In genomic region chr1:7335224-7335879, GRCh38 we compare ENCODE assay signal across 16 cellular contexts.
DNase-seq lines count a peak whose midpoint lies in the region; ATAC-seq, FAIRE-seq and TF ChIP-seq lines count a peak whose summit lies in the region.
"Had no signal": no experiment of that assay in that cellular context is flagged by ENCODE, and none has a peak within 500 bp of the region (broad histone marks: within the 10 kb centered on the region; RNA-seq: fewer than 3 reads in every experiment).

No MANE protein-coding gene starts in this region.

- H3K27ac ChIP-seq in astrocyte (ENCODE audit: low read depth, low read length) (no peak overlapping the region), lower lobe of right lung (no peak overlapping the region)
- H3K27ac ChIP-seq: C4-2B, KMS-11 had no signal

- peaks cover 2% of the 10 kb centered on the region for H3K9me3 Mint-ChIP-seq in astrocyte (ENCODE audit: unreplicated experiment)
- no peaks in the 10 kb centered on the region for H3K9me3 Mint-ChIP-seq in mesothelial cell of epicardium
- H3K9me3 Mint-ChIP-seq: activated naive CD4-positive, alpha-beta T cell treated with anti-CD3 and anti-CD28 coated beads, Interleukin-2, amount 50 U/mL, for 72 hours had no signal

- H3K36me3 ChIP-seq in astrocyte (ENCODE audit: insufficient read depth, low read length), result no peaks in the 10 kb centered on the region
- H3K36me3 ChIP-seq in lower lobe of right lung, result no peaks in the 10 kb centered on the region
- H3K36me3 ChIP-seq: cardiac muscle cell had no signal

- intact Hi-C loops in lower lobe of right lung (cut with DNase I), result no loop called here

- no peak for FAIRE-seq in astrocyte (lab: Jason Lieb, UNC)
- FAIRE-seq: urothelium cell line had no signal

- H3K4me3 ChIP-seq in astrocyte (ENCODE audit: insufficient read depth, low read depth, low read length), result no peak overlapping the region
- no peak overlapping the region for H3K4me3 ChIP-seq in lower lobe of right lung
- H3K4me3 ChIP-seq: cardiac muscle cell had no signal

- H3K27ac Mint-ChIP-seq in astrocyte (ENCODE audit: unreplicated experiment) (peak overlapping the region; percentile 36), mesothelial cell of epicardium (peak overlapping the region; percentile 21)
- H3K27ac Mint-ChIP-seq: activated naive CD4-positive, alpha-beta T cell treated with anti-CD3 and anti-CD28 coated beads, Interleukin-2, amount 50 U/mL, for 72 hours; stimulated activated memory B cell treated with anti-CD40 and anti-IgM and Interleukin-4, amounts not matched to agents 10 μg/mL and 1 μg/mL and 100 μg/mL, for 72 hours had no signal

- H3K4me2 ChIP-seq in astrocyte (ENCODE audit: low read length), result no peak overlapping the region
- H3K4me2 ChIP-seq: KMS-11 had no signal

- H3K27me3 ChIP-seq in astrocyte (ENCODE audit: insufficient read depth, low read length) (no peaks in the 10 kb centered on the region), lower lobe of right lung (ENCODE audit: low read depth) (no peaks in the 10 kb centered on the region)
- H3K27me3 ChIP-seq: cardiac muscle cell had no signal

- H3K27me3 Mint-ChIP-seq in astrocyte (ENCODE audit: low read depth, unreplicated experiment) (peaks cover 4% of the 10 kb centered on the region), mesothelial cell of epicardium (ENCODE audit: low read depth) (no peaks in the 10 kb centered on the region)

- H3K9ac ChIP-seq in astrocyte (ENCODE audit: low read length), result no peak overlapping the region
- H3K9ac ChIP-seq: KMS-11 had no signal

- H3K4me1 ChIP-seq in astrocyte (ENCODE audit: insufficient read depth, low read length), result peaks cover 3% of the 10 kb centered on the region
- H3K4me1 ChIP-seq in lower lobe of right lung, result peaks cover 13% of the 10 kb centered on the region

- H3K36me3 Mint-ChIP-seq in astrocyte (ENCODE audit: low read depth, unreplicated experiment) (peaks cover 1% of the 10 kb centered on the region), mesothelial cell of epicardium (no peaks in the 10 kb centered on the region)
- H3K36me3 Mint-ChIP-seq: activated naive CD4-positive, alpha-beta T cell treated with anti-CD3 and anti-CD28 coated beads, Interleukin-2, amount 50 U/mL, for 72 hours; stimulated activated memory B cell treated with anti-CD40 and anti-IgM and Interleukin-4, amounts not matched to agents 10 μg/mL and 1 μg/mL and 100 μg/mL, for 72 hours had no signal

- H3K9me3 ChIP-seq in astrocyte (ENCODE audit: insufficient read depth, low read depth, low read length), result peaks cover 5% of the 10 kb centered on the region
- no peaks in the 10 kb centered on the region for H3K9me3 ChIP-seq in lower lobe of right lung

- H3K79me2 ChIP-seq in astrocyte (ENCODE audit: insufficient read depth, low read length), result no peaks in the 10 kb centered on the region

- in situ Hi-C loops in Caki2 (cut with HindIII; ENCODE audit: low pct_unique_long_range_greater_than_20kb, low sequenced_read_pairs), result no loop called here

- H3K4me1 Mint-ChIP-seq in astrocyte (ENCODE audit: low read depth, unreplicated experiment) (peaks cover 18% of the 10 kb centered on the region), mesothelial cell of epicardium (peaks cover 37% of the 10 kb centered on the region)
- H3K4me1 Mint-ChIP-seq: stimulated activated memory B cell treated with anti-CD40 and anti-IgM and Interleukin-4, amounts not matched to agents 10 μg/mL and 1 μg/mL and 100 μg/mL, for 72 hours had no signal

- DNase-seq in Caki2 (ENCODE audit: low read depth), result peak; percentile 32
- DNase-seq in NCI-H146 (lab: John Stamatoyannopoulos, UW), result peak; percentile 40
- peak; percentile 41 for DNase-seq in astrocyte (ENCODE audit: low read depth)
- DNase-seq in mesothelial cell of epicardium (ENCODE audit: low spot score in 2 of 2, unreplicated experiment in 2 of 2), result no peak
- DNase-seq in NCI-H2227 treated with DMSO at 0.1 percent for 48 hours (lab: John Stamatoyannopoulos, UW), result no peak
- no peak for DNase-seq in T-helper 9 cell
- no peak for DNase-seq in mucosa of gallbladder (ENCODE audit: low spot score)
- no peak for DNase-seq in lower lobe of right lung
- DNase-seq: activated CD4-positive, alpha-beta T cell treated with anti-CD3 and anti-CD28 coated beads for 1 hour; GOT3 had no signal

- no peak for ATAC-seq in lower lobe of right lung
- ATAC-seq: activated naive CD4-positive, alpha-beta T cell treated with anti-CD3 and anti-CD28 coated beads, Interleukin-2, amount 50 U/mL, for 72 hours; stimulated activated memory B cell treated with anti-CD40 and anti-IgM and Interleukin-4, amounts not matched to agents 10 μg/mL and 1 μg/mL and 100 μg/mL, for 72 hours had no signal

- H4K20me1 ChIP-seq in astrocyte (ENCODE audit: insufficient read depth, low read length), result no peaks in the 10 kb centered on the region

- H2AFZ ChIP-seq in astrocyte (ENCODE audit: low read depth, low read length), result no peak overlapping the region

- H3K4me3 Mint-ChIP-seq in astrocyte (ENCODE audit: unreplicated experiment) (no peak overlapping the region), mesothelial cell of epicardium (no peak overlapping the region)
- H3K4me3 Mint-ChIP-seq: stimulated activated memory B cell treated with anti-CD40 and anti-IgM and Interleukin-4, amounts not matched to agents 10 μg/mL and 1 μg/mL and 100 μg/mL, for 72 hours had no signal

- TF ChIP-seq CTCF in astrocyte (IDR thresholded peaks at IDR 0.05; ENCODE audit: insufficient read depth, low read depth, low read length), result no peak
- TF ChIP-seq CTCF in mesothelial cell of epicardium (IDR thresholded peaks at IDR 0.05; ENCODE audit: unreplicated experiment), result no peak
- no peak for TF ChIP-seq CTCF in lower lobe of right lung (IDR thresholded peaks at IDR 0.05)

Comparison
In these comparisons a context has a peak if more than half of its experiments do, and no peak if none do; other contexts are left out.
1. DNase-seq: peak in Caki2 (single experiment), NCI-H146 (single experiment) and astrocyte (single experiment); none in mesothelial cell of epicardium (0 of 2), NCI-H2227 treated with DMSO at 0.1 percent for 48 hours (single experiment), T-helper 9 cell (single experiment), mucosa of gallbladder (single experiment) and lower lobe of right lung (single experiment).